8 cellular contexts compared by ENCODE assay signal in the genomic region with DNA sequence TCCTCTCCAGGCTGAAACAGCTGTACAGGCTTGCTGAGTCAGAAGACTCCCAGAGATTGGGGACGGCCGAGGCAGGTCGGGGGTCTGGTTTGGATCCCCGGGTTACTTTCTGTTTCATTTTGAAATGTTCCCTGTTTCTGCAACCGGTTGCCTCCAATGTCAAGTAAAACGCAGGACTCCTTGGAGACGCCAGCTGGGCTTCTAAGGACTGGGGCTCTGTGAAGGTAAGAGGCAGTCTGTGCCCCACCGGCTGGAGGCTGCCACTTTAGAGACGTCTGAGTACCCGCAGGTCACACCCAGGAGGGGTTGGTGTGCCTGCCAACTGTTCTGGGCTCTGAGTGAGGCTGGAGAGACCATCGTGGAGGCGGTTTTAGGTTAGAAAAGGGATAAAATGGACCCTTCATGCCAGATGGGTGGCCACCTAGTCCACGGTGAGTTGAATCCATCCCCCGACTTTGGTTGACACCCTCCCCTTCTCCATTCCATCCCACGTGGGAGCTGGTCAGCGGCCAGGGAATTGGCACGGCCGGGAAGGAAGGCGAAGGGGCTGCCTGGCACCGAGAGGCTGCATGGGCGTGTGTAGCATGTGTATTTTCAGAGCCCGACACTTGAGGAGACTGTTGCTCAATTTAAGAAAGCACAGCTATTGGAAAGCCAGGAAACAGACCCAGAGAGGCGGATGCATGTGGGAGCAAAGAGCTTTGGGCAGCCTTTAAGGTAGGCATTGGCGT.
DNase-seq lines count a peak whose midpoint lies in the region; ATAC-seq and TF ChIP-seq lines count a peak whose summit lies in the region.

No MANE protein-coding gene starts in this region.

- DNase-seq in activated gamma-delta T cell treated with Interleukin-2 at 50 U/mL for 16 hours: peak; percentile 12
- DNase-seq in activated gamma-delta T cell (lab: John Stamatoyannopoulos, UW): no peak
- DNase-seq in RPMI7951 (ENCODE audit: low read depth): peak; percentile 69
- DNase-seq in astrocyte of the spinal cord (ENCODE audit: low read depth, low spot score): peak; percentile 72
- peak; percentile 89 for DNase-seq in left ventricle myocardium superior
- DNase-seq in NCI-H2081 (lab: John Stamatoyannopoulos, UW): no peak

- TF ChIP-seq CTCF in astrocyte of the spinal cord (IDR thresholded peaks at IDR 0.05; ENCODE audit: low read depth, low read length) (no peak), parathyroid adenoma (IDR thresholded peaks at IDR 0.05) (no peak)

- peak overlapping the region; percentile 2 for H3K27ac ChIP-seq in parathyroid adenoma

- H3K9me3 ChIP-seq in parathyroid adenoma (ENCODE audit: control insufficient read depth, low read length): no peaks in the 10 kb centered on the region

- no peaks in the 10 kb centered on the region for H3K36me3 ChIP-seq in parathyroid adenoma (ENCODE audit: control insufficient read depth, insufficient read depth, low read length)

- H3K4me3 ChIP-seq in astrocyte of the spinal cord (ENCODE audit: low read depth, low read length): peak overlapping the region; percentile 70
- peak overlapping the region; percentile 75 for H3K4me3 ChIP-seq in parathyroid adenoma (ENCODE audit: low read depth, low read length)

- H3K4me2 ChIP-seq in parathyroid adenoma (ENCODE audit: low read length): peak overlapping the region; percentile 90

- intact Hi-C loops in left ventricle myocardium superior (cut with micrococcal nuclease): no loop called here

- H2AFZ ChIP-seq in parathyroid adenoma: peak overlapping the region; percentile 71

- no peaks in the 10 kb centered on the region for H3K27me3 ChIP-seq in parathyroid adenoma (ENCODE audit: control insufficient read depth, insufficient read depth, low read length)

- H3K79me2 ChIP-seq in parathyroid adenoma: no peaks in the 10 kb centered on the region

- ATAC-seq in left ventricle myocardium superior (peak; percentile 84), HG03039 (IDR thresholded peaks at IDR 0.05; ENCODE audit: unreplicated experiment) (no peak)

- peaks cover 10% of the 10 kb centered on the region for H3K4me1 ChIP-seq in parathyroid adenoma

- in situ Hi-C loops in astrocyte of the spinal cord (cut with HindIII; ENCODE audit: low sequenced_read_pairs): no loop called here

- no peak overlapping the region for H3K9ac ChIP-seq in parathyroid adenoma

Comparison
In these comparisons a context has a peak if more than half of its experiments do, and no peak if none do; other contexts are left out.
1. DNase-seq: peak in activated gamma-delta T cell treated with Interleukin-2 at 50 U/mL for 16 hours (single experiment), RPMI7951 (single experiment), astrocyte of the spinal cord (single experiment) and left ventricle myocardium superior (single experiment); none in activated gamma-delta T cell (single experiment) and NCI-H2081 (0 of 2).